ENCODE assay signal across 13 cellular contexts in genomic region chr2:210440206-210440605, GRCh38.
"Had no signal": no experiment of that assay in that cellular context is flagged by ENCODE, and none has a peak within 500 bp of the region (broad histone marks: within the 10 kb centered on the region; RNA-seq: fewer than 3 reads in every experiment).

No MANE protein-coding gene starts in this region.

- H3K9me3 ChIP-seq: ascending aorta, esophagus muscularis mucosa, stomach, vagina had no signal

- DNase-seq: activated CD4-positive, alpha-beta memory T cell treated with anti-CD3 and anti-CD28 coated beads, Interleukin-2, amount 10 ng/mL, durations not matched to agents 7 days and 5 days; activated CD4-positive, alpha-beta T cell treated with anti-CD3 and anti-CD28 coated beads for 36 hours; activated naive CD4-positive, alpha-beta T cell treated with Interleukin-2 at 50 U/mL for 16 hours; activated naive CD8-positive, alpha-beta T cell treated with anti-CD3 and anti-CD28 coated beads, Interleukin-2, amount 50 U/mL, for 24 hours; immature natural killer cell; left cardiac atrium; naive thymus-derived CD4-positive, alpha-beta T cell; stimulated activated CD4-positive, alpha-beta T cell treated with anti-CD3 and anti-CD28 coated beads, Interleukin-4, amount 100 ng/mL, for 4 hours; stomach had no signal

- ATAC-seq: activated CD4-positive, alpha-beta T cell treated with anti-CD3 and anti-CD28 coated beads for 36 hours; activated naive CD8-positive, alpha-beta T cell treated with anti-CD3 and anti-CD28 coated beads, Interleukin-2, amount 50 U/mL, for 24 hours; left cardiac atrium; naive thymus-derived CD4-positive, alpha-beta T cell had no signal

- H3K4me3 Mint-ChIP-seq: activated CD4-positive, alpha-beta memory T cell treated with anti-CD3 and anti-CD28 coated beads, Interleukin-2, amount 10 ng/mL, durations not matched to agents 7 days and 5 days; activated CD4-positive, alpha-beta T cell treated with anti-CD3 and anti-CD28 coated beads for 36 hours; activated naive CD8-positive, alpha-beta T cell treated with anti-CD3 and anti-CD28 coated beads, Interleukin-2, amount 50 U/mL, for 24 hours; immature natural killer cell; naive thymus-derived CD4-positive, alpha-beta T cell had no signal

- H3K4me1 ChIP-seq: ascending aorta, esophagus muscularis mucosa, stomach, vagina had no signal

- H3K27ac Mint-ChIP-seq: activated CD4-positive, alpha-beta memory T cell treated with anti-CD3 and anti-CD28 coated beads, Interleukin-2, amount 10 ng/mL, durations not matched to agents 7 days and 5 days; activated CD4-positive, alpha-beta T cell treated with anti-CD3 and anti-CD28 coated beads for 36 hours; activated naive CD8-positive, alpha-beta T cell treated with anti-CD3 and anti-CD28 coated beads, Interleukin-2, amount 50 U/mL, for 24 hours; naive thymus-derived CD4-positive, alpha-beta T cell had no signal

- H3K27me3 ChIP-seq: ascending aorta, esophagus muscularis mucosa, stomach, vagina had no signal

- H3K4me1 Mint-ChIP-seq: activated CD4-positive, alpha-beta T cell treated with anti-CD3 and anti-CD28 coated beads for 36 hours had no signal

- H3K27me3 Mint-ChIP-seq: activated CD4-positive, alpha-beta memory T cell treated with anti-CD3 and anti-CD28 coated beads, Interleukin-2, amount 10 ng/mL, durations not matched to agents 7 days and 5 days; activated CD4-positive, alpha-beta T cell treated with anti-CD3 and anti-CD28 coated beads for 36 hours; activated naive CD8-positive, alpha-beta T cell treated with anti-CD3 and anti-CD28 coated beads, Interleukin-2, amount 50 U/mL, for 24 hours; naive thymus-derived CD4-positive, alpha-beta T cell had no signal

- H2AFZ ChIP-seq: parathyroid adenoma had no signal

- H3K9me3 Mint-ChIP-seq: activated CD4-positive, alpha-beta memory T cell treated with anti-CD3 and anti-CD28 coated beads, Interleukin-2, amount 10 ng/mL, durations not matched to agents 7 days and 5 days; activated naive CD8-positive, alpha-beta T cell treated with anti-CD3 and anti-CD28 coated beads, Interleukin-2, amount 50 U/mL, for 24 hours; immature natural killer cell; naive thymus-derived CD4-positive, alpha-beta T cell had no signal

- H3K27ac ChIP-seq: ascending aorta, esophagus muscularis mucosa, parathyroid adenoma, stomach, vagina had no signal

- H3K9ac ChIP-seq: parathyroid adenoma had no signal

- H3K4me3 ChIP-seq: ascending aorta, esophagus muscularis mucosa, stomach, vagina had no signal
